1 cellular context compared by ENCODE assay signal in the genomic region with DNA sequence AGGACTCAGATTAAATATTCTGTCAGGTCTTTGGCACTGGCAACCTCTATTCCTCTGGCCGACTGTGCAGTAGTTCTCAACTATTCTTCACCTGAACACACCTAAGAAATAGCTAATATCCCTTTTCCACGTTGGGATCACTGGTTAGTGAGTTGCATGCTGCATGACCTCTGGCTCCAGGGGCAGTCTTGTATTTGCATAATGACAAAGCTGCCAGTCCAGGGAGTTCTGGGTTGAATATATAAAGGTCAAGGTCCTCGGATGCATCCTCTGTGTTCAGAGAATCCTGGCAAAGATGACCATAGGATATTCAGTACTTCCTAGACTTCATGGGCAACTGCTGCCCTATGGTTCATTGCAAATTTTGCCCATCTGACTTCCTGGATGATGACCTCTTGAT.
TF ChIP-seq lines count a peak whose summit lies in the region.

No MANE protein-coding gene starts in this region.

TF ChIP-seq in HepG2, 621 proteins besides CTCF, POLR2A, EP300 and RAD21 (continued from another document):
- TF ChIP-seq, protein P1, sequence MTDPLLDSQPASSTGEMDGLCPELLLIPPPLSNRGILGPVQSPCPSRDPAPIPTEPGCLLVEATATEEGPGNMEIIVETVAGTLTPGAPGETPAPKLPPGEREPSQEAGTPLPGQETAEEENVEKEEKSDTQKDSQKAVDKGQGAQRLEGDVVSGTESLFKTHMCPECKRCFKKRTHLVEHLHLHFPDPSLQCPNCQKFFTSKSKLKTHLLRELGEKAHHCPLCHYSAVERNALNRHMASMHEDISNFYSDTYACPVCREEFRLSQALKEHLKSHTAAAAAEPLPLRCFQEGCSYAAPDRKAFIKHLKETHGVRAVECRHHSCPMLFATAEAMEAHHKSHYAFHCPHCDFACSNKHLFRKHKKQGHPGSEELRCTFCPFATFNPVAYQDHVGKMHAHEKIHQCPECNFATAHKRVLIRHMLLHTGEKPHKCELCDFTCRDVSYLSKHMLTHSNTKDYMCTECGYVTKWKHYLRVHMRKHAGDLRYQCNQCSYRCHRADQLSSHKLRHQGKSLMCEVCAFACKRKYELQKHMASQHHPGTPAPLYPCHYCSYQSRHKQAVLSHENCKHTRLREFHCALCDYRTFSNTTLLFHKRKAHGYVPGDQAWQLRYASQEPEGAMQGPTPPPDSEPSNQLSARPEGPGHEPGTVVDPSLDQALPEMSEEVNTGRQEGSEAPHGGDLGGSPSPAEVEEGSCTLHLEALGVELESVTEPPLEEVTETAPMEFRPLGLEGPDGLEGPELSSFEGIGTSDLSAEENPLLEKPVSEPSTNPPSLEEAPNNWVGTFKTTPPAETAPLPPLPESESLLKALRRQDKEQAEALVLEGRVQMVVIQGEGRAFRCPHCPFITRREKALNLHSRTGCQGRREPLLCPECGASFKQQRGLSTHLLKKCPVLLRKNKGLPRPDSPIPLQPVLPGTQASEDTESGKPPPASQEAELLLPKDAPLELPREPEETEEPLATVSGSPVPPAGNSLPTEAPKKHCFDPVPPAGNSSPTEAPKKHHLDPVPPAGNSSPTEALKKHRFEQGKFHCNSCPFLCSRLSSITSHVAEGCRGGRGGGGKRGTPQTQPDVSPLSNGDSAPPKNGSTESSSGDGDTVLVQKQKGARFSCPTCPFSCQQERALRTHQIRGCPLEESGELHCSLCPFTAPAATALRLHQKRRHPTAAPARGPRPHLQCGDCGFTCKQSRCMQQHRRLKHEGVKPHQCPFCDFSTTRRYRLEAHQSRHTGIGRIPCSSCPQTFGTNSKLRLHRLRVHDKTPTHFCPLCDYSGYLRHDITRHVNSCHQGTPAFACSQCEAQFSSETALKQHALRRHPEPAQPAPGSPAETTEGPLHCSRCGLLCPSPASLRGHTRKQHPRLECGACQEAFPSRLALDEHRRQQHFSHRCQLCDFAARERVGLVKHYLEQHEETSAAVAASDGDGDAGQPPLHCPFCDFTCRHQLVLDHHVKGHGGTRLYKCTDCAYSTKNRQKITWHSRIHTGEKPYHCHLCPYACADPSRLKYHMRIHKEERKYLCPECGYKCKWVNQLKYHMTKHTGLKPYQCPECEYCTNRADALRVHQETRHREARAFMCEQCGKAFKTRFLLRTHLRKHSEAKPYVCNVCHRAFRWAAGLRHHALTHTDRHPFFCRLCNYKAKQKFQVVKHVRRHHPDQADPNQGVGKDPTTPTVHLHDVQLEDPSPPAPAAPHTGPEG (CRISPR knock-in tag; IDR thresholded peaks at IDR 0.05), result no peak
- 0 out of 2 replicates have a peak, but pooled peaks have one; percentile 34 for TF ChIP-seq NR2C2 (CRISPR knock-in tag; IDR thresholded peaks at IDR 0.05; ENCODE audit: borderline replicate concordance)
- peak; percentile 71 to 86 for TF ChIP-seq NR2F1 (CRISPR knock-in tag; IDR thresholded peaks at IDR 0.05)
- TF ChIP-seq, protein P2, sequence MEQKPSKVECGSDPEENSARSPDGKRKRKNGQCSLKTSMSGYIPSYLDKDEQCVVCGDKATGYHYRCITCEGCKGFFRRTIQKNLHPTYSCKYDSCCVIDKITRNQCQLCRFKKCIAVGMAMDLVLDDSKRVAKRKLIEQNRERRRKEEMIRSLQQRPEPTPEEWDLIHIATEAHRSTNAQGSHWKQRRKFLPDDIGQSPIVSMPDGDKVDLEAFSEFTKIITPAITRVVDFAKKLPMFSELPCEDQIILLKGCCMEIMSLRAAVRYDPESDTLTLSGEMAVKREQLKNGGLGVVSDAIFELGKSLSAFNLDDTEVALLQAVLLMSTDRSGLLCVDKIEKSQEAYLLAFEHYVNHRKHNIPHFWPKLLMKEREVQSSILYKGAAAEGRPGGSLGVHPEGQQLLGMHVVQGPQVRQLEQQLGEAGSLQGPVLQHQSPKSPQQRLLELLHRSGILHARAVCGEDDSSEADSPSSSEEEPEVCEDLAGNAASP (CRISPR knock-in tag; IDR thresholded peaks at IDR 0.05; ENCODE audit: borderline replicate concordance), result no peak
- TF ChIP-seq, protein P3, sequence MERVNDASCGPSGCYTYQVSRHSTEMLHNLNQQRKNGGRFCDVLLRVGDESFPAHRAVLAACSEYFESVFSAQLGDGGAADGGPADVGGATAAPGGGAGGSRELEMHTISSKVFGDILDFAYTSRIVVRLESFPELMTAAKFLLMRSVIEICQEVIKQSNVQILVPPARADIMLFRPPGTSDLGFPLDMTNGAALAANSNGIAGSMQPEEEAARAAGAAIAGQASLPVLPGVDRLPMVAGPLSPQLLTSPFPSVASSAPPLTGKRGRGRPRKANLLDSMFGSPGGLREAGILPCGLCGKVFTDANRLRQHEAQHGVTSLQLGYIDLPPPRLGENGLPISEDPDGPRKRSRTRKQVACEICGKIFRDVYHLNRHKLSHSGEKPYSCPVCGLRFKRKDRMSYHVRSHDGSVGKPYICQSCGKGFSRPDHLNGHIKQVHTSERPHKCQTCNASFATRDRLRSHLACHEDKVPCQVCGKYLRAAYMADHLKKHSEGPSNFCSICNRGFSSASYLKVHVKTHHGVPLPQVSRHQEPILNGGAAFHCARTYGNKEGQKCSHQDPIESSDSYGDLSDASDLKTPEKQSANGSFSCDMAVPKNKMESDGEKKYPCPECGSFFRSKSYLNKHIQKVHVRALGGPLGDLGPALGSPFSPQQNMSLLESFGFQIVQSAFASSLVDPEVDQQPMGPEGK (CRISPR knock-in tag; IDR thresholded peaks at IDR 0.05), result no peak
- TF ChIP-seq ZNF510 (CRISPR knock-in tag; IDR thresholded peaks at IDR 0.05; ENCODE audit: low read depth), result no peak
- TF ChIP-seq NCOR1 (IDR thresholded peaks at IDR 0.05; ENCODE audit: borderline replicate concordance, low read length), result peak; percentile 55; the same call in 1 of the 2 replicates
- 0 out of 2 replicates have a peak, but pooled peaks have one; percentile 43 for TF ChIP-seq RARA (CRISPR knock-in tag; IDR thresholded peaks at IDR 0.05)
- TF ChIP-seq NR2F2 (IDR thresholded peaks at IDR 0.05; ENCODE audit: borderline replicate concordance, low read depth), result peak; percentile 53
- no peak for TF ChIP-seq ATRX (CRISPR knock-in tag; IDR thresholded peaks at IDR 0.05; ENCODE audit: borderline replicate concordance)
- TF ChIP-seq HNF4A (CRISPR knock-in tag; IDR thresholded peaks at IDR 0.05), result peak; percentile 52
- TF ChIP-seq GATAD2A (CRISPR knock-in tag; IDR thresholded peaks at IDR 0.05), result no peak
